ENCODE assay signal across 22 cellular contexts in the genomic region with DNA sequence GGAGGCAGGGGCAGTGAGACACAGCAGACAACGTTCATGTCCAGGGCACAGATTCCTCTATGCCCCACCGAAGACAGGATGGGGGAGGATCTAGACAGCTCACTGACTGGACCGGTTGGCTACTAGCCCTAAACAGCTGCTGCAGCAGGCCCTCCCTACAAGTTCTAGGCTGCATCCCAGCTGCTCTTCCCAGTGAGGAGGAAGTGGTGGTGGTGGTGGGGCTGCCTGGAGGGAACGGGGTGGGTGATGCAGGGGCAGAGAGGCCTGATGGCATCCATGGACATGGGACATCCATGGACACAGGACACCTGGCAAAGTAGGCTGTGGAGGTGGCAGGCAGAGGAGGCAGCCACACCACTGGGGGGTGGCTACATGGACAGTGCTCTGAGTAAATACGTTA.
"Had no signal": no experiment of that assay in that cellular context is flagged by ENCODE, and none has a peak within 500 bp of the region (broad histone marks: within the 10 kb centered on the region; RNA-seq: fewer than 3 reads in every experiment).

No MANE protein-coding gene starts in this region.

- H3K36me3 ChIP-seq: uterus had no signal

- H3K4me3 ChIP-seq: dorsolateral prefrontal cortex, heart left ventricle, left lung, lower lobe of right lung, right atrium auricular region, sigmoid colon, uterus had no signal

- H3K9me3 Mint-ChIP-seq: memory B cell, mesothelial cell of epicardium, naive B cell, nephron had no signal

- ATAC-seq: esophagus mucosa, heart left ventricle, left lung, lower lobe of right lung had no signal

- H3K4me1 ChIP-seq: lower lobe of right lung, uterus had no signal

- H3K4me1 Mint-ChIP-seq: mesothelial cell of epicardium, nephron had no signal

- FAIRE-seq: endometrium, frontal cortex, small intestine had no signal

- H3K4me3 Mint-ChIP-seq: memory B cell, mesothelial cell of epicardium, naive B cell, nephron had no signal

- H3K27ac ChIP-seq: heart left ventricle, left lung, lower lobe of right lung, neutrophil, sigmoid colon, uterus had no signal

- H3K27me3 Mint-ChIP-seq: memory B cell, naive B cell had no signal

- H3K27ac Mint-ChIP-seq: memory B cell, mesothelial cell of epicardium, nephron had no signal

- H3K9me3 ChIP-seq: heart left ventricle, left lung, lower lobe of right lung, neutrophil, right atrium auricular region, sigmoid colon, uterus had no signal

- DNase-seq: cortex of kidney; dorsolateral prefrontal cortex; effector CD8-positive, alpha-beta T cell; hippocampal formation; lower lobe of right lung; naive B cell; sigmoid colon; small intestine; stimulated activated CD4-positive, alpha-beta T cell treated with anti-CD3 and anti-CD28 coated beads, Interleukin-12 subunit alpha, Interleukin-12 subunit beta, amount 100 ng/mL, for 4 hours; stimulated activated naive CD4-positive, alpha-beta T cell treated with Interleukin-2 at 50 U/mL for 16 hours; trophoblast cell; uterus had no signal

- H3K27me3 ChIP-seq: dorsolateral prefrontal cortex, heart left ventricle, left lung, neutrophil, right atrium auricular region, sigmoid colon, uterus had no signal
